Comparison of ENCODE assay signal across 13 cellular contexts in genomic region chr13:106573855-106574254, GRCh38. TPM values are rescaled to one million over a fixed set of nuclear protein-coding genes. Genes with fewer than 3 reads are reported as not detected.
DNase-seq lines count a peak whose midpoint lies in the region; ATAC-seq and TF ChIP-seq lines count a peak whose summit lies in the region.
"Had no signal": no experiment of that assay in that cellular context is flagged by ENCODE, and none has a peak within 500 bp of the region (broad histone marks: within the 10 kb centered on the region; RNA-seq: fewer than 3 reads in every experiment).

No MANE protein-coding gene starts in this region.

- no peak overlapping the region for H3K23ac ChIP-seq in IMR-90 (ENCODE audit: low read depth, low read length)

- TF ChIP-seq POLR2A in IMR-90 (IDR thresholded peaks at IDR 0.05; ENCODE audit: low read depth, low read length) (no peak), esophagus squamous epithelium (IDR thresholded peaks at IDR 0.05) (no peak), transverse colon (IDR thresholded peaks at IDR 0.05) (no peak)

- H2BK20ac ChIP-seq in IMR-90 (ENCODE audit: low read depth, low read length): no peak overlapping the region

- no peak overlapping the region for H3K9ac ChIP-seq in IMR-90 (ENCODE audit: low read depth, low read length)
- H3K9ac ChIP-seq: BLaER1 had no signal

- no peak overlapping the region for H4K5ac ChIP-seq in IMR-90 (ENCODE audit: low read depth, low read length)

- WGBS in IMR-90 (ENCODE audit: extremely low coverage in 2 of 2, insufficient read length in 1 of 2), 2 experiments: 38% methylated on average over 2 of the region's 3 CpGs; no CpG with 5 or more reads in 1 of the 2 experiments
- 23 to 28% methylated on average over 3 of the region's 3 CpGs for WGBS in esophagus squamous epithelium, 2 donors
- WGBS in transverse colon (ENCODE audit: low coverage in 1 of 2), 2 donors: 40 to 41% methylated on average over 1 to 3 of the region's 3 CpGs

- H3K56ac ChIP-seq in IMR-90 (ENCODE audit: extremely low read depth, insufficient read depth, low read length): no peak overlapping the region

- no peak overlapping the region for H2AFZ ChIP-seq in IMR-90 (replicated peaks; ENCODE audit: low read length, poor library complexity)

- H3K4me1 ChIP-seq in IMR-90 (ENCODE audit: control insufficient read depth, insufficient read depth, low read length) (no peaks in the 10 kb centered on the region; the same call in 1 of the 2 replicates), esophagus squamous epithelium (peaks cover 0 to 68% (median 6%) of the 10 kb centered on the region in 3 donors), lower lobe of right lung (peaks cover 15% of the 10 kb centered on the region), transverse colon (no peaks in the 10 kb centered on the region)

- H3K4ac ChIP-seq in IMR-90 (ENCODE audit: low read depth, low read length): no peak overlapping the region

- TF ChIP-seq EP300 in transverse colon (IDR thresholded peaks at IDR 0.05; ENCODE audit: low read depth): no peak

- H2BK120ac ChIP-seq in IMR-90 (ENCODE audit: low read depth, low read length): no peak overlapping the region

- no peaks in the 10 kb centered on the region for H3K36me3 ChIP-seq in IMR-90 (ENCODE audit: control insufficient read depth, insufficient read depth, low read length)
- H3K36me3 ChIP-seq in esophagus squamous epithelium: no peaks in the 10 kb centered on the region
- H3K36me3 ChIP-seq in lower lobe of right lung: no peaks in the 10 kb centered on the region
- H3K36me3 ChIP-seq in transverse colon: no peaks in the 10 kb centered on the region

- in situ Hi-C loops in IMR-90 (cut with MboI; ENCODE audit: low sequenced_read_pairs): no loop called here
- in situ Hi-C loops in transverse colon (cut with MboI; ENCODE audit: low pct_ligation_motif_present in 1 of 4, low pct_unique_long_range_greater_than_20kb in 1 of 4, low sequenced_read_pairs in 3 of 4): loop anchor here in 1 of 4 donors (25.0 kb wide), 1 partner anchor 338 kb away; no protein-coding TSS in a partner anchor

- POLR2A ChIA-PET in IMR-90 (lab: Charles Lee; ENCODE audit: unreplicated experiment): interaction anchor here (0.6 kb wide), 1 partner anchor 341 kb away, joined by 3 read pairs; no protein-coding TSS in a partner anchor

- H2BK15ac ChIP-seq in IMR-90 (ENCODE audit: low read depth, low read length): no peak overlapping the region

- H3K4me2 ChIP-seq in IMR-90 (ENCODE audit: low read depth, low read length): no peak overlapping the region
- H3K4me2 ChIP-seq: BLaER1 had no signal

- H2AK5ac ChIP-seq in IMR-90 (ENCODE audit: low read depth, low read length): no peak overlapping the region

- H4K8ac ChIP-seq in IMR-90 (ENCODE audit: low read depth in 2 of 2, low read length in 2 of 2): no peak overlapping the region

- BruUV-seq in IMR-90 (replicated peaks; lab: Mats Ljungman, UMichigan): no TSS peak

- ATAC-seq in IMR-90 (ENCODE audit: low read depth) (peak; percentile 21; the same call in 1 of the 2 replicates), lower lobe of right lung (peak; percentile 57 to 69), HG02970 (IDR thresholded peaks at IDR 0.05; ENCODE audit: low FRiP score, unreplicated experiment) (no peak), GM19452 (IDR thresholded peaks at IDR 0.05; ENCODE audit: unreplicated experiment) (no peak), GM21528 (IDR thresholded peaks at IDR 0.05; ENCODE audit: low FRiP score, unreplicated experiment) (no peak)
- ATAC-seq: activated T-cell treated with anti-CD3 and anti-CD28 coated beads, Interleukin-2, amount 50 U/mL, for 72 hours had no signal

- H3K14ac ChIP-seq in IMR-90 (replicated peaks; ENCODE audit: low read depth, low read length): no peak overlapping the region

- no peak overlapping the region for H4K91ac ChIP-seq in IMR-90 (ENCODE audit: insufficient read depth, low read depth, low read length)

- H4K20me1 ChIP-seq in IMR-90 (ENCODE audit: insufficient read depth, low read length): no peaks in the 10 kb centered on the region
- H4K20me1 ChIP-seq: BLaER1 had no signal

- H2BK5ac ChIP-seq in IMR-90 (ENCODE audit: low read depth, low read length, poor library complexity, severe bottlenecking): no peak overlapping the region

- dilution Hi-C loops in IMR-90 (cut with HindIII; ENCODE audit: low sequenced_read_pairs, unreplicated experiment): no loop called here

- H3K9me3 ChIP-seq in IMR-90 (ENCODE audit: control insufficient read depth, insufficient read depth, low read length): no peaks in the 10 kb centered on the region
- H3K9me3 ChIP-seq in esophagus squamous epithelium: no peaks in the 10 kb centered on the region
- no peaks in the 10 kb centered on the region for H3K9me3 ChIP-seq in lower lobe of right lung
- no peaks in the 10 kb centered on the region for H3K9me3 ChIP-seq in transverse colon

- TF ChIP-seq RAD21 in IMR-90 (IDR thresholded peaks at IDR 0.05; ENCODE audit: low read length): no peak

- CTCF ChIA-PET in IMR-90 (lab: Yijun Ruan, JAX): no interaction called here

- no peak overlapping the region for H3K18ac ChIP-seq in IMR-90 (ENCODE audit: low read depth, low read length)

- H3K9me1 ChIP-seq in IMR-90 (ENCODE audit: insufficient read depth, low read length): no peaks in the 10 kb centered on the region

- H3K79me1 ChIP-seq in IMR-90 (ENCODE audit: low read depth in 1 of 2, low read length in 2 of 2): no peaks in the 10 kb centered on the region

- no peak overlapping the region for H2AK9ac ChIP-seq in IMR-90 (replicated peaks; ENCODE audit: low read depth, low read length, poor library complexity)

- no peak overlapping the region for H3K27ac ChIP-seq in IMR-90 (ENCODE audit: insufficient read depth, low read length)
- peak overlapping the region; percentile 53 to 84 (median 80) for H3K27ac ChIP-seq in esophagus squamous epithelium
- H3K27ac ChIP-seq in lower lobe of right lung: peak overlapping the region; percentile 32
- H3K27ac ChIP-seq in transverse colon: peak overlapping the region; percentile 10 to 16 (median 11)
- H3K27ac ChIP-seq: BLaER1 had no signal

- H3K4me3 ChIP-seq in IMR-90 (ENCODE audit: insufficient read depth, low read depth, low read length) (no peak overlapping the region), esophagus squamous epithelium (peak overlapping the region in 2 of 4 donors; percentile 2 to 19), lower lobe of right lung (no peak overlapping the region), transverse colon (no peak overlapping the region)
- H3K4me3 ChIP-seq: BLaER1 had no signal

- DNase-seq in IMR-90 (peak; percentile 15), esophagus squamous epithelium (lab: John Stamatoyannopoulos, UW) (no peak), lower lobe of right lung (peak; percentile 56), transverse colon (peak; percentile 22)
- DNase-seq in NK-92 treated with Interleukin-12 subunit alpha and Interleukin-12 subunit beta, amount 100 ng/mL, for 24 hours (lab: John Stamatoyannopoulos, UW): no peak
- DNase-seq: activated CD4-positive, alpha-beta T cell treated with anti-CD3 and anti-CD28 coated beads, Interleukin-2, amount 50 U/mL, for 48 hours; activated T-cell treated with anti-CD3 and anti-CD28 coated beads, Interleukin-2, amount 50 U/mL, for 72 hours; DMS53; NCI-H2171 treated with DMSO at 0.1 percent for 48 hours had no signal

- H3K27me3 ChIP-seq in IMR-90 (ENCODE audit: control insufficient read depth, insufficient read depth, low read length) (no peaks in the 10 kb centered on the region), esophagus squamous epithelium (no peaks in the 10 kb centered on the region), lower lobe of right lung (ENCODE audit: low read depth) (no peaks in the 10 kb centered on the region), transverse colon (no peaks in the 10 kb centered on the region)
- H3K27me3 ChIP-seq: BLaER1 had no signal

- intact Hi-C loops in IMR-90 (cut with micrococcal nuclease): no loop called here
- intact Hi-C loops in esophagus squamous epithelium (cut with DNase I): no loop called here
- intact Hi-C loops in lower lobe of right lung (cut with DNase I): no loop called here
- intact Hi-C loops in transverse colon (cut with DNase I; ENCODE audit: low total_unique reads): no loop called here

- TF ChIP-seq CTCF in IMR-90 (conservative IDR thresholded peaks at IDR 0.05; ENCODE audit: low read depth, low read length) (no peak), esophagus squamous epithelium (IDR thresholded peaks at IDR 0.05) (no peak), lower lobe of right lung (IDR thresholded peaks at IDR 0.05) (no peak), transverse colon (IDR thresholded peaks at IDR 0.05) (no peak)

TF ChIP-seq in IMR-90, 13 proteins besides CTCF, POLR2A, EP300 and RAD21 (continues in another document):
- TF ChIP-seq, protein P1, sequence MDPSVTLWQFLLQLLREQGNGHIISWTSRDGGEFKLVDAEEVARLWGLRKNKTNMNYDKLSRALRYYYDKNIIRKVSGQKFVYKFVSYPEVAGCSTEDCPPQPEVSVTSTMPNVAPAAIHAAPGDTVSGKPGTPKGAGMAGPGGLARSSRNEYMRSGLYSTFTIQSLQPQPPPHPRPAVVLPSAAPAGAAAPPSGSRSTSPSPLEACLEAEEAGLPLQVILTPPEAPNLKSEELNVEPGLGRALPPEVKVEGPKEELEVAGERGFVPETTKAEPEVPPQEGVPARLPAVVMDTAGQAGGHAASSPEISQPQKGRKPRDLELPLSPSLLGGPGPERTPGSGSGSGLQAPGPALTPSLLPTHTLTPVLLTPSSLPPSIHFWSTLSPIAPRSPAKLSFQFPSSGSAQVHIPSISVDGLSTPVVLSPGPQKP (IDR thresholded peaks at IDR 0.05; ENCODE audit: borderline replicate concordance, low read depth, low read length): no peak
- TF ChIP-seq MAZ (IDR thresholded peaks at IDR 0.05; ENCODE audit: borderline replicate concordance, low read depth, low read length): no peak
- no peak for TF ChIP-seq RFX5 (IDR thresholded peaks at IDR 0.05; ENCODE audit: low read depth, low read length)
- no peak for TF ChIP-seq BHLHE40 (IDR thresholded peaks at IDR 0.05; ENCODE audit: low read depth, low read length)
- no peak for TF ChIP-seq FOS (IDR thresholded peaks at IDR 0.05; ENCODE audit: low read depth, low read length)
- no peak for TF ChIP-seq CEBPB (IDR thresholded peaks at IDR 0.05; ENCODE audit: low read depth, low read length)

RNA-seq across cellular contexts. Expression of gene ARGLU1, which starts 5.9 kb away (rescaled TPM):
- total RNA-seq in IMR-90 (2012; rRNA removed): 11.1 and 28.1 TPM in 2 replicates
- polyA plus RNA-seq in IMR-90 (2012; rRNA removed): 50.0 and 51.4 TPM in 2 replicates
- polyA plus RNA-seq in IMR-90 (2012; cell fraction: cytosol; rRNA removed): 10.8 and 11.3 TPM in 2 replicates
- 142 and 399 TPM in 2 replicates for polyA plus RNA-seq in IMR-90 (2012; cell fraction: nucleus; rRNA removed; ENCODE audit: low replicate concordance)
- 100 to 1,000 TPM in 1 of 4 donors, 10 to 100 TPM in 3; 29.1 to 111 (median 47.3) TPM for total RNA-seq in esophagus squamous epithelium
- total RNA-seq in lower lobe of right lung: 108 TPM
- total RNA-seq in transverse colon: 100 to 1,000 TPM; 106 to 155 (median 155) TPM

RNA-seq across cellular contexts. Expression of gene EFNB2, which starts 38.4 kb away (rescaled TPM):
- 5.4 and 6.9 TPM in 2 replicates for total RNA-seq in IMR-90 (2012; rRNA removed)
- 5.9 and 6.0 TPM in 2 replicates for polyA plus RNA-seq in IMR-90 (2012; rRNA removed)
- 3.7 and 4.0 TPM in 2 replicates for polyA plus RNA-seq in IMR-90 (2012; cell fraction: cytosol; rRNA removed)
- 4.0 and 5.2 TPM in 2 replicates for polyA plus RNA-seq in IMR-90 (2012; cell fraction: nucleus; rRNA removed; ENCODE audit: low replicate concordance)
- total RNA-seq in esophagus squamous epithelium: 10 to 100 TPM; 14.9 to 29.1 (median 15.8) TPM
- total RNA-seq in lower lobe of right lung: 47.0 TPM
- total RNA-seq in transverse colon: 10 to 100 TPM; 46.8 to 84.2 (median 77.6) TPM

Comparison
In these comparisons a context has a peak if more than half of its experiments do, and no peak if none do; other contexts are left out.
1. ATAC-seq: peak in IMR-90 (single experiment) and lower lobe of right lung (2 of 2); none in HG02970 (single experiment), GM19452 (single experiment) and GM21528 (single experiment).
2. DNase-seq: peak in IMR-90 (single experiment), lower lobe of right lung (single experiment) and transverse colon (single experiment); none in esophagus squamous epithelium (single experiment) and NK-92 treated with Interleukin-12 subunit alpha and Interleukin-12 subunit beta, amount 100 ng/mL, for 24 hours (single experiment).